8 cellular contexts compared by ENCODE assay signal in the genomic region with DNA sequence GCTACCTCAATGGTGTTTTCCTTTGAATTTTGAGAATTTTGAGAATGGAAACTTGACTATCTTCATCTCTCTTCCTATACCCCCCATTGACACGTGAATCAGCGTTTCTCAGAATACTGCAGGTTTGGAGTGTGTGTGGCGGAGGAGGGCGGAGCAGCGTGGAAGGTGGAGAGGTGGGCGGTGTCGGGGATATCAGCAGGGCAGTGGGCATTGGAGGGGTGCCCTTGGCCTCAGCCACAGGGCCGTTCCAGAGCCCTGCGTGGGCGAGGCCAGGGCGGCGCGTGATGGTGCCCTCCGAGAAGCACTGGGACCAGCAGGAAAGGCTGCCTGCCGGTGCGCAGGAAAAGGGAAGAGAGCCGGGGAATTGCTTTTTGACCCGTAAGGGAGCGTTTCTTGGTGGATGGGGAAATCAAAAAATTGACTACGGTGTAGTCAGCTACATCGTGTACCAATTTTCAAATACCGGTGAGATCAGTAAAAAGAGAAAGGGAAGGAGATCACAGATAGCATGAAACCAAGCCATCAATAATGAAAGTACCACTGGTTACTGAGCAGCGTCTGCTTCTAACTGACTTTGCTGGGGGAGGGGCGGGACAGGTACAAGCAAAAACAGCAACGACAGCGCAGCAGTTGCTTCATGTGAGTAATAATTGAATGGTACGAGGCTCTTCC.
DNase-seq lines count a peak whose midpoint lies in the region; ATAC-seq and TF ChIP-seq lines count a peak whose summit lies in the region.

No MANE protein-coding gene starts in this region.

- H3K27me3 ChIP-seq in thyroid gland: no peaks in the 10 kb centered on the region

- ATAC-seq in GM18867 (IDR thresholded peaks at IDR 0.05; ENCODE audit: unreplicated experiment) (peak; percentile 83), HG02852 (IDR thresholded peaks at IDR 0.05; ENCODE audit: unreplicated experiment) (peak; percentile 83)

- intact Hi-C loops in thyroid gland (cut with DNase I): loop anchor here (10.0 kb wide), 1 partner anchor 175 kb away; no protein-coding TSS in a partner anchor

- H3K4me3 ChIP-seq in thyroid gland (replicated peaks in 1 of 3): no peak overlapping the region

- H3K27ac ChIP-seq in thyroid gland: no peak overlapping the region

- TF ChIP-seq CTCF in thyroid gland (IDR thresholded peaks at IDR 0.05): no peak

- H3K9me3 ChIP-seq in thyroid gland: no peaks in the 10 kb centered on the region

- 84 to 89% methylated on average over 27 of the region's 27 CpGs for WGBS in thyroid gland, 2 donors

- peak; percentile 83 for DNase-seq in activated CD4-positive, alpha-beta T cell treated with anti-CD3 and anti-CD28 coated beads for 48 hours
- peak in 2 of 3 donors; percentile 56 to 60 for DNase-seq in stimulated activated CD4-positive, alpha-beta T cell treated with anti-CD3 and anti-CD28 coated beads, Interleukin-12 subunit alpha, Interleukin-12 subunit beta, amount 100 ng/mL, for 48 hours (ENCODE audit: low read depth in 2 of 3, low spot score in 1 of 3)
- DNase-seq in DMS 273 (lab: John Stamatoyannopoulos, UW; ENCODE audit: unreplicated experiment) (no peak), thyroid gland (no peak), erythroblast (lab: John Stamatoyannopoulos, UW) (no peak), DMS153 (lab: John Stamatoyannopoulos, UW) (no peak)

- H3K36me3 ChIP-seq in thyroid gland: no peaks in the 10 kb centered on the region

- no peaks in the 10 kb centered on the region for H3K4me1 ChIP-seq in thyroid gland

- no peak for TF ChIP-seq POLR2A in thyroid gland (IDR thresholded peaks at IDR 0.05)
- TF ChIP-seq POLR2A in erythroblast (IDR thresholded peaks at IDR 0.05; ENCODE audit: low read length): no peak

Comparison
In these comparisons a context has a peak if more than half of its experiments do, and no peak if none do; other contexts are left out.
1. DNase-seq: peak in activated CD4-positive, alpha-beta T cell treated with anti-CD3 and anti-CD28 coated beads for 48 hours (single experiment) and stimulated activated CD4-positive, alpha-beta T cell treated with anti-CD3 and anti-CD28 coated beads, Interleukin-12 subunit alpha, Interleukin-12 subunit beta, amount 100 ng/mL, for 48 hours (2 of 3); none in DMS 273 (single experiment), thyroid gland (0 of 2), erythroblast (0 of 2) and DMS153 (single experiment).